Comparison of ENCODE assay signal across 1 cellular context in genomic region chr3:196117809-196118208, GRCh38.
TF ChIP-seq lines count a peak whose summit lies in the region.

No MANE protein-coding gene starts in this region.

TF ChIP-seq in H1, 55 proteins besides CTCF, POLR2A, EP300 and RAD21 (continued from another document):
- TF ChIP-seq SAP30 (IDR thresholded peaks at IDR 0.05; ENCODE audit: insufficient read depth, insufficient replicate concordance, low read length) (no peak), FOSL1 (IDR thresholded peaks at IDR 0.05; ENCODE audit: insufficient read depth, low read depth, low read length) (no peak), TAF7 (optimal IDR thresholded peaks at IDR 0.05; ENCODE audit: borderline replicate concordance, low read depth, low read length) (no peak), KDM1A (IDR thresholded peaks at IDR 0.05; ENCODE audit: borderline replicate concordance, low read length) (no peak), POLR2AphosphoS5 (IDR thresholded peaks at IDR 0.05; ENCODE audit: low read depth, low read length) (no peak), BACH1 (IDR thresholded peaks at IDR 0.05; ENCODE audit: low read length) (no peak), CEBPB (IDR thresholded peaks at IDR 0.05; ENCODE audit: low read depth, low read length) (no peak), EZH2 (IDR thresholded peaks at IDR 0.05; ENCODE audit: low read depth, low read length, severe bottlenecking) (no peak), TEAD4 (IDR thresholded peaks at IDR 0.05; ENCODE audit: low read depth, low read length) (no peak), ZNF274 (IDR thresholded peaks at IDR 0.05; ENCODE audit: borderline replicate concordance, extremely low read depth, low read length) (no peak), YY1 (IDR thresholded peaks at IDR 0.05; ENCODE audit: low read depth, low read length) (no peak)
